10 cellular contexts compared by ENCODE assay signal in the genomic region with DNA sequence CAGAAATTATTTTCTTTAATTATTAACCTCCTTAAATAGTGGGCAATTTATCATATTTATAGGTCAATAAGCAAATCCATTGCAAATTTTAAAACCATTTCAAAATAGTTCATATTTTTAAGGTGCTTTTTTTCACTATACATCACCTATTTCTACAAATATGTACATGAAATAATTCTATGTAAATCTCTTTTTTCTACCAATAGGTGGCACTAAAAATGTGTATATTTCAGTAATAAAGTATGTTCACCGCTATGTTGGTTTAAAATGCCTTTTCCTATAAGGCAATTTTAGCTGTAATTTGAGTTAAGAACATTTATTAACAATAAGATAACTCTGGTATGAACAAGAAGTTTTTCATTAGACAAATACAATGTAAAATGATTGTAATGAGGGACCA.
A peak's percentile ranks its signal among the peaks of the same experiment; 100 is the strongest.
DNase-seq lines count a peak whose midpoint lies in the region; ATAC-seq, FAIRE-seq and TF ChIP-seq lines count a peak whose summit lies in the region.
"Had no signal": no experiment of that assay in that cellular context is flagged by ENCODE, and none has a peak within 500 bp of the region (broad histone marks: within the 10 kb centered on the region; RNA-seq: fewer than 3 reads in every experiment).

No MANE protein-coding gene starts in this region.

- peak; percentile 9 for TF ChIP-seq CTCF in GM06990 (IDR thresholded peaks at IDR 0.05; ENCODE audit: insufficient read depth, low read length, poor library complexity, severe bottlenecking)
- no peak for TF ChIP-seq CTCF in ascending aorta (IDR thresholded peaks at IDR 0.05)

- H3K36me3 ChIP-seq in GM06990 (ENCODE audit: control insufficient read depth, insufficient read depth, low read length) (no peaks in the 10 kb centered on the region), ascending aorta (no peaks in the 10 kb centered on the region)

- H3K9me3 ChIP-seq in ascending aorta, result no peaks in the 10 kb centered on the region

- H3K4me3 ChIP-seq in GM06990 (replicated peaks; ENCODE audit: low read depth, low read length), result no peak overlapping the region
- H3K4me3 ChIP-seq in ascending aorta, result no peak overlapping the region

- intact Hi-C loops in ascending aorta (cut with DNase I), result no loop called here

- no peaks in the 10 kb centered on the region for H3K27me3 ChIP-seq in GM06990 (replicated peaks; ENCODE audit: control insufficient read depth, insufficient read depth, low read length)
- H3K27me3 ChIP-seq in ascending aorta, result no peaks in the 10 kb centered on the region

- peak; percentile 46 for TF ChIP-seq RAD21 in Ishikawa (IDR thresholded peaks at IDR 0.05; ENCODE audit: low read depth)

- no peak for ATAC-seq in HG03565 (IDR thresholded peaks at IDR 0.05; ENCODE audit: unreplicated experiment)

- peak; percentile 82 for FAIRE-seq in TTC549 (lab: Jason Lieb, UNC)

- DNase-seq in GM06990 (ENCODE audit: extremely low read depth, insufficient read length), result peak; percentile 13
- DNase-seq in lung microvascular endothelial cell (ENCODE audit: low read depth in 2 of 2), result peak; percentile 8 to 43
- DNase-seq in central memory CD4-positive, alpha-beta T cell, result no peak
- no peak for DNase-seq in ascending aorta (ENCODE audit: low spot score in 2 of 2)
- DNase-seq: activated CD4-positive, alpha-beta T cell treated with anti-CD3 and anti-CD28 coated beads, Interleukin-2, amount 50 U/mL, for 1 hour; amniotic stem cell; NCI-H510A had no signal

- TF ChIP-seq EP300 in Ishikawa (IDR thresholded peaks at IDR 0.05; ENCODE audit: borderline replicate concordance), result no peak

- H3K27ac ChIP-seq in ascending aorta, result no peak overlapping the region

- no peaks in the 10 kb centered on the region for H3K4me1 ChIP-seq in ascending aorta

TF ChIP-seq in Ishikawa, 13 proteins besides CTCF, POLR2A, EP300 and RAD21:
- TF ChIP-seq TAF1 (IDR thresholded peaks at IDR 0.05; ENCODE audit: low read depth) (no peak), ZBTB7A (IDR thresholded peaks at IDR 0.05; ENCODE audit: low read depth) (no peak), FOXM1 (IDR thresholded peaks at IDR 0.05; ENCODE audit: borderline replicate concordance, low read depth) (no peak), TEAD4 (IDR thresholded peaks at IDR 0.05) (no peak), REST (IDR thresholded peaks at IDR 0.05; ENCODE audit: low read depth) (no peak)
- TF ChIP-seq, protein P1, sequence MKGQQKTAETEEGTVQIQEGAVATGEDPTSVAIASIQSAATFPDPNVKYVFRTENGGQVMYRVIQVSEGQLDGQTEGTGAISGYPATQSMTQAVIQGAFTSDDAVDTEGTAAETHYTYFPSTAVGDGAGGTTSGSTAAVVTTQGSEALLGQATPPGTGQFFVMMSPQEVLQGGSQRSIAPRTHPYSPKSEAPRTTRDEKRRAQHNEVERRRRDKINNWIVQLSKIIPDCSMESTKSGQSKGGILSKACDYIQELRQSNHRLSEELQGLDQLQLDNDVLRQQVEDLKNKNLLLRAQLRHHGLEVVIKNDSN (IDR thresholded peaks at IDR 0.05), result no peak

Comparison
In these comparisons a context has a peak if more than half of its experiments do, and no peak if none do; other contexts are left out.
1. DNase-seq: peak in GM06990 (single experiment) and lung microvascular endothelial cell (2 of 2); none in central memory CD4-positive, alpha-beta T cell (single experiment) and ascending aorta (0 of 2).